19 cellular contexts compared by ENCODE assay signal in genomic region chr12:104902125-104902524, GRCh38.
"Had no signal": no experiment of that assay in that cellular context is flagged by ENCODE, and none has a peak within 500 bp of the region (broad histone marks: within the 10 kb centered on the region; RNA-seq: fewer than 3 reads in every experiment).

No MANE protein-coding gene starts in this region.

- DNase-seq: colonic mucosa; effector CD4-positive, alpha-beta T cell; endodermal cell; erythroblast; foreskin keratinocyte; immature natural killer cell; mammary epithelial cell; mucosa of descending colon; naive thymus-derived CD8-positive, alpha-beta T cell; small intestine; stimulated activated CD4-positive, alpha-beta T cell treated with anti-CD3 and anti-CD28 coated beads, Interleukin-12 subunit alpha, Interleukin-12 subunit beta, amount 100 ng/mL, for 4 hours; stimulated activated naive CD8-positive, alpha-beta T cell treated with anti-CD3 and anti-CD28 coated beads, Interleukin-15, Interleukin-2, amounts not matched to agents 100 U/mL and 50 U/mL, for 24 hours; upper lobe of right lung had no signal

- H3K4me1 ChIP-seq: colonic mucosa, foreskin keratinocyte, suprapubic skin, upper lobe of right lung, vagina had no signal

- H3K36me3 ChIP-seq: colonic mucosa, right atrium auricular region, suprapubic skin, tibial nerve, upper lobe of right lung, vagina had no signal

- H3K9me3 ChIP-seq: colonic mucosa, mucosa of descending colon, right atrium auricular region, suprapubic skin, upper lobe of right lung, vagina had no signal

- H3K27ac ChIP-seq: colonic mucosa, foreskin keratinocyte, right atrium auricular region, suprapubic skin, tibial nerve, upper lobe of right lung, vagina had no signal

- H3K4me3 ChIP-seq: colonic mucosa, mucosa of descending colon, right atrium auricular region, suprapubic skin, tibial nerve, upper lobe of right lung, vagina had no signal

- ATAC-seq: foreskin keratinocyte; mucosa of descending colon; naive thymus-derived CD8-positive, alpha-beta T cell; stimulated activated naive CD8-positive, alpha-beta T cell treated with anti-CD3 and anti-CD28 coated beads, Interleukin-15, Interleukin-2, amounts not matched to agents 100 U/mL and 50 U/mL, for 24 hours; upper lobe of right lung had no signal

- H3K27me3 ChIP-seq: colonic mucosa, foreskin keratinocyte, right atrium auricular region, suprapubic skin, tibial nerve, upper lobe of right lung, vagina had no signal

- FAIRE-seq: endothelial cell of umbilical vein, keratinocyte, small intestine had no signal
